ENCODE assay signal across 32 cellular contexts in the genomic region with DNA sequence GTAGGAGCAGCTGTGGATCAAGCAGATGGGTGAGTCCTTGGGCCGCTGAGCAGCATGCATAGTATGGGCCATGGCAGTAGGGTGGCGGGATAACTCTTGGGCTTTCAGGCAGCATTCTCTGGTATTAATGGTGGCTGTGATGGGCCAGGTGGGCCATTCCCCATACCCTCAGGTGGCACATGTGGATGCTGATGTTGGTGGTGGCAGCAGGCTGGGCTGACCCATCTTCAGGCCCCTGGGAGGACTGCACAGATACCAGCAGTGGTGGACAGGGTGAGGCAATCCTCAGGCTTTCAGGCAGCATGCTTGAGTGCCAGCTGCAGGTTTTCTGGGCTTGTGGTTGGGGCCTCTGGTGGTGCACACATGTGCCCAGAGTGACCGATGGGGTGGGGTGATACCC. TPM values are rescaled to one million over a fixed set of nuclear protein-coding genes. Genes with fewer than 3 reads are reported as not detected.
"Had no signal": no experiment of that assay in that cellular context is flagged by ENCODE, and none has a peak within 500 bp of the region (broad histone marks: within the 10 kb centered on the region; RNA-seq: fewer than 3 reads in every experiment).

No MANE protein-coding gene starts in this region.

- H3K27me3 ChIP-seq: ascending aorta, cardiac muscle cell, SJSA1 had no signal

- H3K27ac ChIP-seq: ascending aorta, cardiac muscle cell, SJSA1 had no signal

- H3K9ac ChIP-seq: SK-N-SH had no signal

- H3K4me1 ChIP-seq: ascending aorta, SJSA1 had no signal

- H3K9me3 ChIP-seq: SJSA1, SK-N-SH had no signal

- H3K4me2 ChIP-seq: SK-N-SH had no signal

- ATAC-seq: activated CD4-positive, alpha-beta T cell treated with anti-CD3 and anti-CD28 coated beads for 36 hours; activated CD4-positive, CD25-positive, alpha-beta regulatory T cell treated with anti-CD3 and anti-CD28 coated beads, Interleukin-2, amount 50 U/mL, for 24 hours; activated naive CD8-positive, alpha-beta T cell treated with anti-CD3 and anti-CD28 coated beads, Interleukin-2, amount 50 U/mL, for 24 hours; activated T-cell treated with anti-CD3 and anti-CD28 coated beads, Interleukin-2, amount 50 U/mL, for 4 hours; Panc1; WTC11 had no signal

- H3K36me3 ChIP-seq: ascending aorta, cardiac muscle cell, SJSA1 had no signal

- H3K4me3 ChIP-seq: ascending aorta, cardiac muscle cell, SJSA1 had no signal

- DNase-seq: activated CD4-positive, alpha-beta memory T cell treated with anti-CD3 and anti-CD28 coated beads for 36 hours; activated CD4-positive, alpha-beta T cell treated with anti-CD3 and anti-CD28 coated beads for 36 hours; activated CD4-positive, alpha-beta T cell treated with anti-CD3 and anti-CD28 coated beads, Interleukin-2, amount 50 U/mL, for 1 hour; activated CD8-positive, alpha-beta memory T cell treated with anti-CD3 and anti-CD28 coated beads, Interleukin-2, amount 50 U/mL, for 4 hours; activated effector memory CD4-positive, alpha-beta T cell treated with Interleukin-2 at 50 U/mL for 16 hours; activated naive CD4-positive, alpha-beta T cell treated with anti-CD3 and anti-CD28 coated beads, Interleukin-2, amount 10 ng/mL, durations not matched to agents 7 days and 5 days; activated naive CD8-positive, alpha-beta T cell treated with anti-CD3 and anti-CD28 coated beads, Interleukin-2, amount 50 U/mL, for 24 hours; activated T-cell treated with anti-CD3 and anti-CD28 coated beads for 4 hours; activated T-cell treated with anti-CD3 and anti-CD28 coated beads, Interleukin-2, amount 50 U/mL, for 4 hours; amniotic stem cell; Karpas-422; KBM-7; NCI-H1105; NCI-H1417 treated with DMSO at 0.1 percent for 48 hours; NCI-H1694; NCI-H1930; NCI-H2081 treated with DMSO at 0.1 percent for 48 hours; NCI-H226; NCI-H446 treated with DMSO at 0.1 percent for 48 hours; NCI-H524; NCI-H69; SHP77 treated with DMSO at 0.1 percent for 48 hours; SK-N-SH had no signal

RNA-seq across cellular contexts. Expression of gene C6, which starts 27.1 kb away (rescaled TPM):
- total RNA-seq: activated CD4-positive, alpha-beta memory T cell treated with anti-CD3 and anti-CD28 coated beads for 36 hours; activated CD4-positive, alpha-beta T cell treated with anti-CD3 and anti-CD28 coated beads for 36 hours; activated T-helper 1 cell treated with anti-CD3 and anti-CD28 coated beads, Interleukin-12 subunit alpha, Interleukin-12 subunit beta, Interleukin-2, Interleukin-4 antibody, amounts not matched to agents 30 ng/mL and 10 ng/mL and 1 ng/mL, durations not matched to agents 14 hours and 24 hours and 36 hours; MCF 10A; RPMI7951; SJSA1 had no signal
